ENCODE assay signal across 9 cellular contexts in the genomic region with DNA sequence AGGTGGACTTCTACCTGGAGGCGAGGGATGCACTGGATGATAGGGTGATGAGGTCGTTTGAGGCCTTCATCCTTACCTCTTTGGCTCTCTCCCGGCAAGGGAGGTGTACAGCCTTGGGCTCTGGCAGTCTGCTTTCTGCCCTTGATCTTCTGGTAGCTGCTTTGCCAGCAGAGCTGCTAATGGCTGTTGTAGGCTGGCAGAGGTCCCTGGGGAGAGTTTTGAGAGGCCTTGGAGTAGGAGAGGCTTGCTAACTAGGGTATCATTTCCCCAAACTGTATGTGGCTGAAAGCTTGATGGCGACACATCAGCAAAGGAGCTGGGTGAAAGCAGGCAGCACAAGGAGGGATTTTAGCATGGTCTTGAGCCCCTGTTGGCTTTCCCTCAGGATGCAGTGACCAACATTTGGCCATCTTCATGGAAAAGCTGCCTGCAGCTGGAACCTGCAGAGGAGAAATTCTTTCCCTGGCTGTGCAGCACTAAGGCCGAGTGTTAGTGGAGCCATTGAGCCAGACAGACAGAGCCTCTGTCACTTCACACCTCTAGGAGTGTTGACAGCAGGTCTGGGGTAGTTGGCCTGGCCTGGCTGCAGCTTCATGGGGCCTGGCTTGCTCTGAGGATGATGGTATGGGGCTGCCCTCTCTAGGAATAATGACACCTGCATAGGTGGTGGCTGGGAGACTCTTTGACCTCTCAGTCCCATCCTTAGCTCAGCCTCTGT. TPM values are rescaled to one million over a fixed set of nuclear protein-coding genes. Genes with fewer than 3 reads are reported as not detected.
DNase-seq lines count a peak whose midpoint lies in the region; ATAC-seq and TF ChIP-seq lines count a peak whose summit lies in the region.
"Had no signal": no experiment of that assay in that cellular context is flagged by ENCODE, and none has a peak within 500 bp of the region (broad histone marks: within the 10 kb centered on the region; RNA-seq: fewer than 3 reads in every experiment).

No MANE protein-coding gene starts in this region.

- no peak overlapping the region for H2AFZ ChIP-seq in IMR-90 (replicated peaks; ENCODE audit: low read length, poor library complexity)

- dilution Hi-C loops in IMR-90 (cut with HindIII; ENCODE audit: low sequenced_read_pairs, unreplicated experiment) = no loop called here

- WGBS in IMR-90 (ENCODE audit: extremely low coverage in 2 of 2, insufficient read length in 1 of 2), 2 experiments = 76% methylated on average over 3 of the region's 5 CpGs; no CpG with 5 or more reads in 1 of the 2 experiments

- H3K27ac ChIP-seq in IMR-90 (ENCODE audit: insufficient read depth, low read length) = no peak overlapping the region

- no peak for TF ChIP-seq POLR2A in IMR-90 (IDR thresholded peaks at IDR 0.05; ENCODE audit: low read depth, low read length)

- peaks cover 32% of the 10 kb centered on the region for H3K36me3 Mint-ChIP-seq in activated T-helper 17 cell treated with anti-CD3 and anti-CD28 coated beads, Interleukin-2, amount 50 U/mL, for 72 hours (ENCODE audit: low read depth)

- no peak overlapping the region for H3K4me2 ChIP-seq in IMR-90 (ENCODE audit: low read depth, low read length)

- H3K4ac ChIP-seq in IMR-90 (ENCODE audit: low read depth, low read length) = peak overlapping the region; percentile 54

- H3K27ac Mint-ChIP-seq in activated T-helper 17 cell treated with anti-CD3 and anti-CD28 coated beads, Interleukin-2, amount 50 U/mL, for 72 hours = peak overlapping the region; percentile 86

- no peak overlapping the region for H3K56ac ChIP-seq in IMR-90 (ENCODE audit: extremely low read depth, insufficient read depth, low read length)

- peak overlapping the region; percentile 58; the same call in 1 of the 2 replicates for H3K23ac ChIP-seq in IMR-90 (ENCODE audit: low read depth, low read length)

- TF ChIP-seq CTCF in AG04449 (IDR thresholded peaks at IDR 0.05; ENCODE audit: insufficient read depth, low read length, missing control alignments) (no peak), IMR-90 (conservative IDR thresholded peaks at IDR 0.05; ENCODE audit: low read depth, low read length) (no peak)

- peak overlapping the region; percentile 45 for H3K4me3 ChIP-seq in AG04449 (ENCODE audit: low read depth, low read length)
- H3K4me3 ChIP-seq in IMR-90 (ENCODE audit: insufficient read depth, low read depth, low read length) = no peak overlapping the region

- no peak overlapping the region for H2BK15ac ChIP-seq in IMR-90 (ENCODE audit: low read depth, low read length)

- H2AK5ac ChIP-seq in IMR-90 (ENCODE audit: low read depth, low read length) = peak overlapping the region; percentile 75; the same call in 1 of the 2 replicates

- H3K27me3 Mint-ChIP-seq in activated T-helper 17 cell treated with anti-CD3 and anti-CD28 coated beads, Interleukin-2, amount 50 U/mL, for 72 hours = no peaks in the 10 kb centered on the region

- H3K9me3 Mint-ChIP-seq in activated T-helper 17 cell treated with anti-CD3 and anti-CD28 coated beads, Interleukin-2, amount 50 U/mL, for 72 hours = no peaks in the 10 kb centered on the region

- peak overlapping the region; percentile 86 for H3K4me3 Mint-ChIP-seq in activated T-helper 17 cell treated with anti-CD3 and anti-CD28 coated beads, Interleukin-2, amount 50 U/mL, for 72 hours

- peaks cover 3% of the 10 kb centered on the region; the same call in 1 of the 2 replicates for H4K20me1 ChIP-seq in IMR-90 (ENCODE audit: insufficient read depth, low read length)

- H3K36me3 ChIP-seq in IMR-90 (ENCODE audit: control insufficient read depth, insufficient read depth, low read length) = no peaks in the 10 kb centered on the region
- H3K36me3 ChIP-seq: heart right ventricle had no signal

- peak overlapping the region; percentile 32; the same call in 1 of the 2 replicates for H2BK120ac ChIP-seq in IMR-90 (ENCODE audit: low read depth, low read length)

- no peak overlapping the region for H2BK5ac ChIP-seq in IMR-90 (ENCODE audit: low read depth, low read length, poor library complexity, severe bottlenecking)

- H4K5ac ChIP-seq in IMR-90 (ENCODE audit: low read depth, low read length) = no peak overlapping the region

- peaks cover 31% of the 10 kb centered on the region for H3K4me1 Mint-ChIP-seq in activated T-helper 17 cell treated with anti-CD3 and anti-CD28 coated beads, Interleukin-2, amount 50 U/mL, for 72 hours

- TF ChIP-seq RAD21 in IMR-90 (IDR thresholded peaks at IDR 0.05; ENCODE audit: low read length) = no peak

- H3K79me1 ChIP-seq in IMR-90 (ENCODE audit: low read depth in 1 of 2, low read length in 2 of 2) = peaks cover 0 to 13% of the 10 kb centered on the region in 2 experiments; a peak in 3 of 4 replicates

- H3K9me3 ChIP-seq in IMR-90 (ENCODE audit: control insufficient read depth, insufficient read depth, low read length) = no peaks in the 10 kb centered on the region
- H3K9me3 ChIP-seq: heart right ventricle had no signal

- H4K91ac ChIP-seq in IMR-90 (ENCODE audit: insufficient read depth, low read depth, low read length) = peak overlapping the region; percentile 32; the same call in 1 of the 2 replicates

- H3K4me1 ChIP-seq in IMR-90 (ENCODE audit: control insufficient read depth, insufficient read depth, low read length) = peaks cover 15% of the 10 kb centered on the region

- no peak overlapping the region for H2BK20ac ChIP-seq in IMR-90 (ENCODE audit: low read depth, low read length)

- intact Hi-C loops in IMR-90 (cut with micrococcal nuclease) = no loop called here

- peak overlapping the region in 1 of 2 experiments; percentile 42; a peak in 1 of 4 replicates for H4K8ac ChIP-seq in IMR-90 (ENCODE audit: low read depth in 2 of 2, low read length in 2 of 2)

- CTCF ChIA-PET in AG04449 (lab: Yijun Ruan, JAX) (interaction anchor here (0.8 to 1.5 kb wide), 7 partner anchors 9 to 89 kb away, joined by 3 to 6 read pairs (median 4); a partner anchor contains a TSS), IMR-90 (lab: Yijun Ruan, JAX) (no interaction called here)

- POLR2A ChIA-PET in AG04449 (lab: Yijun Ruan, JAX) (no interaction called here), IMR-90 (lab: Charles Lee; ENCODE audit: unreplicated experiment) (no interaction called here)

- H3K9ac ChIP-seq in IMR-90 (ENCODE audit: low read depth, low read length) = no peak overlapping the region

- ATAC-seq in IMR-90 (ENCODE audit: low read depth) = no peak
- no peak for ATAC-seq in activated T-helper 17 cell treated with anti-CD3 and anti-CD28 coated beads, Interleukin-2, amount 50 U/mL, for 72 hours (replicated peaks)

- in situ Hi-C loops in IMR-90 (cut with MboI; ENCODE audit: low sequenced_read_pairs) = no loop called here

- no TSS peak for BruUV-seq in IMR-90 (replicated peaks; lab: Mats Ljungman, UMichigan)

- no peak overlapping the region for H3K18ac ChIP-seq in IMR-90 (ENCODE audit: low read depth, low read length)

- H3K14ac ChIP-seq in IMR-90 (replicated peaks; ENCODE audit: low read depth, low read length) = no peak overlapping the region

- peaks cover 6% of the 10 kb centered on the region for H3K9me1 ChIP-seq in IMR-90 (ENCODE audit: insufficient read depth, low read length)

- H2AK9ac ChIP-seq in IMR-90 (replicated peaks; ENCODE audit: low read depth, low read length, poor library complexity) = peak overlapping the region; percentile 45

- H3K27me3 ChIP-seq in IMR-90 (ENCODE audit: control insufficient read depth, insufficient read depth, low read length) = peaks cover 2% of the 10 kb centered on the region

- DNase-seq in AG04449 (ENCODE audit: low read depth, low spot score) (no peak), IMR-90 (no peak), medulla oblongata (ENCODE audit: extremely low spot score) (peak; percentile 48), iPS-NIHi11 (ENCODE audit: low spot score) (no peak), cerebellum (ENCODE audit: low spot score) (no peak), H4 (ENCODE audit: low spot score) (no peak), middle frontal gyrus (ENCODE audit: extremely low spot score, low spot score) (no peak)

TF ChIP-seq in IMR-90, 13 proteins besides CTCF, POLR2A, EP300 and RAD21:
- no peak for TF ChIP-seq MXI1 (IDR thresholded peaks at IDR 0.05; ENCODE audit: borderline replicate concordance, low read depth, low read length)
- TF ChIP-seq, protein P1, sequence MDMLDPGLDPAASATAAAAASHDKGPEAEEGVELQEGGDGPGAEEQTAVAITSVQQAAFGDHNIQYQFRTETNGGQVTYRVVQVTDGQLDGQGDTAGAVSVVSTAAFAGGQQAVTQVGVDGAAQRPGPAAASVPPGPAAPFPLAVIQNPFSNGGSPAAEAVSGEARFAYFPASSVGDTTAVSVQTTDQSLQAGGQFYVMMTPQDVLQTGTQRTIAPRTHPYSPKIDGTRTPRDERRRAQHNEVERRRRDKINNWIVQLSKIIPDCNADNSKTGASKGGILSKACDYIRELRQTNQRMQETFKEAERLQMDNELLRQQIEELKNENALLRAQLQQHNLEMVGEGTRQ (IDR thresholded peaks at IDR 0.05; ENCODE audit: low read depth, low read length) = no peak
- TF ChIP-seq RCOR1 (IDR thresholded peaks at IDR 0.05; ENCODE audit: insufficient replicate concordance, low read length) = no peak
- no peak for TF ChIP-seq RFX5 (IDR thresholded peaks at IDR 0.05; ENCODE audit: low read depth, low read length)
- no peak for TF ChIP-seq MAFK (IDR thresholded peaks at IDR 0.05; ENCODE audit: low read depth, low read length)
- TF ChIP-seq FOS (IDR thresholded peaks at IDR 0.05; ENCODE audit: low read depth, low read length) = no peak
- no peak for TF ChIP-seq BHLHE40 (IDR thresholded peaks at IDR 0.05; ENCODE audit: low read depth, low read length)
- TF ChIP-seq CHD1 (IDR thresholded peaks at IDR 0.05; ENCODE audit: low read depth, low read length) = no peak
- TF ChIP-seq, protein P2, sequence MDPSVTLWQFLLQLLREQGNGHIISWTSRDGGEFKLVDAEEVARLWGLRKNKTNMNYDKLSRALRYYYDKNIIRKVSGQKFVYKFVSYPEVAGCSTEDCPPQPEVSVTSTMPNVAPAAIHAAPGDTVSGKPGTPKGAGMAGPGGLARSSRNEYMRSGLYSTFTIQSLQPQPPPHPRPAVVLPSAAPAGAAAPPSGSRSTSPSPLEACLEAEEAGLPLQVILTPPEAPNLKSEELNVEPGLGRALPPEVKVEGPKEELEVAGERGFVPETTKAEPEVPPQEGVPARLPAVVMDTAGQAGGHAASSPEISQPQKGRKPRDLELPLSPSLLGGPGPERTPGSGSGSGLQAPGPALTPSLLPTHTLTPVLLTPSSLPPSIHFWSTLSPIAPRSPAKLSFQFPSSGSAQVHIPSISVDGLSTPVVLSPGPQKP (IDR thresholded peaks at IDR 0.05; ENCODE audit: borderline replicate concordance, low read depth, low read length) = no peak

RNA-seq across cellular contexts. Expression of a gene that starts 3.5 kb away (rescaled TPM):
- total RNA-seq in IMR-90 (2012; rRNA removed) (8.1 and 8.6 TPM in 2 replicates), cerebellum (2.3 TPM)
- polyA plus RNA-seq in IMR-90 (2012; rRNA removed) = 10.8 and 12.1 TPM in 2 replicates
- 7.4 and 13.3 TPM in 2 replicates for polyA plus RNA-seq in IMR-90 (2012; cell fraction: cytosol; rRNA removed)
- polyA plus RNA-seq in IMR-90 (2012; cell fraction: nucleus; rRNA removed; ENCODE audit: low replicate concordance) = 19.2 and 26.6 TPM in 2 replicates
- total RNA-seq in activated T-helper 17 cell treated with anti-CD3 and anti-CD28 coated beads, Interleukin-2, amount 50 U/mL, for 72 hours = 100 to 1,000 TPM in 1 of 2 donors, 10 to 100 TPM in 1; 30.6 to 179 TPM
- 1.6 and 1.9 TPM in 2 replicates for total RNA-seq in H4 (2014; rRNA removed; shearing (Covaris generic))
